Comparison of ENCODE assay signal across 34 cellular contexts in the genomic region with DNA sequence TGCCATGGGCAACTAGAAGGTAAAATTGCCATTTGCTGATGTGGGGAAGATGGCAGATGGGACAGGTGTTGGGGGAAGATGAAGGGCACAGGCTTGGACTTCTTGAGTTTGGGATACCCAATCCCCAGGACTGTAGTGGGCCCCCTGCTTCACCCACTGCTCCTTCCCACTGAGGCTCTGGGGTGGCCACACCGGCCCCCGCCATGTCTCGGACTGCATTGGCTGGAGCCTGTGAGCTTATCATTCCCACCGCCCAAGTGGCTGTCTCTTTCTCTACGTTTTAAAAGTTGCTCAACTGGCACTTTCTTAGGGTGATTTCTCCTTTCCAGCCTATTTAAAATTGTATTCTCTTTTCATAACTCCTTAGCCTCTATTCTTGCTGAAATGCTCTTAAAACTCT.
"Had no signal": no experiment of that assay in that cellular context is flagged by ENCODE, and none has a peak within 500 bp of the region (broad histone marks: within the 10 kb centered on the region; RNA-seq: fewer than 3 reads in every experiment).

No MANE protein-coding gene starts in this region.

- H3K4me2 ChIP-seq: KMS-11 had no signal

- H3K27ac ChIP-seq: KMS-11 had no signal

- H3K9ac ChIP-seq: KMS-11 had no signal

- H3K4me3 ChIP-seq: MG63 had no signal

- H3K27me3 ChIP-seq: MG63 had no signal

- DNase-seq: Karpas-422, Kasumi-1, MG63, MM.1S, MV-4-11, NCI-H1048, NCI-H1092, NCI-H1092 treated with DMSO at 0.1 percent for 48 hours, NCI-H1105, NCI-H1105 treated with DMSO at 0.1 percent for 48 hours, NCI-H1417, NCI-H1417 treated with DMSO at 0.1 percent for 48 hours, NCI-H1436, NCI-H1436 treated with DMSO at 0.1 percent for 48 hours, NCI-H146, NCI-H1694, NCI-H1694 treated with DMSO at 0.1 percent for 48 hours, NCI-H187, NCI-H187 treated with DMSO at 0.1 percent for 48 hours, NCI-H1930, NCI-H2029, NCI-H2029 treated with DMSO at 0.1 percent for 48 hours, NCI-H2081, NCI-H2081 treated with DMSO at 0.1 percent for 48 hours, NCI-H2107, NCI-H2171, NCI-H2227 treated with DMSO at 0.1 percent for 48 hours, NCI-H226, NCI-H345, NCI-H446, NCI-H446 treated with DMSO at 0.1 percent for 48 hours, NCI-H510A, NCI-H510A treated with DMSO at 0.1 percent for 48 hours had no signal

- H3K9me3 ChIP-seq: MG63 had no signal

- H3K36me3 ChIP-seq: MG63 had no signal
